1 cellular context compared by ENCODE assay signal in the genomic region with DNA sequence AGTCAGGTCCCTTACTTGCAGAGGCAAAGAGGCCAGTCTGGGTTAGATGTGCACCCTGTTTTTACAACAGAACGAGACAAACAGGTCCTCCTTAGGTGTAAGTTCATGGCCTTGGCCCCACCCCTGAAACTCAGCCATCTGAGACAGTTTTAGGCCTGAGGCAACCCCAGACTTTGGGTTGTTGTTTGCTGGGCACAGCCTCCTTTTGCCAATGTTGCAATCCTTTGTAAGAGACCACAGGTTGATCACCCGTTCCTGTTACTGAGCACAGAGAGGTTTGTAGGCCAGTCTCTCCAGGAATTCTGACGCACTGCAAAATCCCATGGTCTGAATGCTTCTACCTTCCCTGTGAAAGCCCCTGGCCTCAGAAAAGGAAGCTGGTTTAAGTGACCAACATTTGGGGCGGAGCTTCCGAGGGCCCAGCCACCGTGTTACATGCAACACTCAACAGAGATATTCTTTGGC.
TF ChIP-seq lines count a peak whose summit lies in the region.

No MANE protein-coding gene starts in this region.

TF ChIP-seq in WTC11, 78 proteins besides CTCF, POLR2A, EP300 and RAD21 (continued from another document):
- TF ChIP-seq ZNF281 (CRISPR knock-in tag; IDR thresholded peaks at IDR 0.05) = no peak
